ENCODE assay signal across 18 cellular contexts in the genomic region with DNA sequence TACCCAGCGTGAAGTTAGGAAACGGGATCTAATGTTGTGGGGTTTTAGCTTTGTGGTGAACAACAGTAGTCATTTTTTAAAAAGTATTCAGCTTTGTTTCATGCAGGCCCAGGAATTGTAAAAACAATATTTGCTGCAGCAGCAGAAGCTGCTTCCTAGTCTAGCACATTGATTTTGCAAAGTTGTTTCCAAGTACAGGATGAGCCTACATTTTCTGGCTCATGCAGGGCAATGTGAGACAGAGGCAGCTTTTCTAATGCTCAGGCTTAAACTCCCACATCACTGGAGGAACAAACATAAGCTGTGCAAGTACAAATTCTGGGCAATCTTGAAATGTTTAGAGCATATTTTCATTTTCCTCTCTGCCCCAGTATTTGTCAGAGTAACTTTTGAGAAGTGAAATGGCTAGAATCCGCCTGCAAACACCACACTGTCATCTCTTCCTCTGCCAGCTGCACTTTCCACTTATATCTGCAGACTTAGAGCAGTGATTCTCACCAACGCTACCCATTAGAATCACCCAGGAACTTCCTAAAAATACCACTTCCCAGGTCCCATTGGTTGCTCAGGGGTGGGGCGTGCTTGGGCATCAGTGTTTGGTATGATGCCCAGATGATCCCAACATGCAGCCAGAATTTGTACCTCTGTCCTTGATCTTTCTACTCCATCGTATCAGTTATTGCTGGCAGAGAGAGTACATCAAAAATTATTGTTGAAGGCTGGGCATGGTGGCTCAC.
"Had no signal": no experiment of that assay in that cellular context is flagged by ENCODE, and none has a peak within 500 bp of the region (broad histone marks: within the 10 kb centered on the region; RNA-seq: fewer than 3 reads in every experiment).

No MANE protein-coding gene starts in this region.

- H3K27ac ChIP-seq: lower lobe of right lung, neural progenitor cell, psoas muscle, stomach, vagina had no signal

- H3K9ac ChIP-seq: neural progenitor cell had no signal

- H2AFZ ChIP-seq: neural progenitor cell had no signal

- H3K9me3 Mint-ChIP-seq: immature natural killer cell; natural killer cell treated with Interleukin-12 subunit alpha and Interleukin-12 subunit beta and Interleukin-15 and Interleukin-18, amount 100 ng/mL, for 72 hours; neural progenitor cell had no signal

- DNase-seq: cortex of kidney; effector CD4-positive, alpha-beta T cell; immature natural killer cell; left ventricle myocardium superior; lower lobe of right lung; psoas muscle; right cardiac atrium; stimulated activated CD4-positive, alpha-beta T cell treated with anti-CD3 and anti-CD28 coated beads, Interleukin-12 subunit alpha, Interleukin-12 subunit beta, amount 100 ng/mL, for 4 hours; stimulated activated CD4-positive, alpha-beta T cell treated with anti-CD3 and anti-CD28 coated beads, Interleukin-1b, Interleukin-23, amount 100 ng/mL, for 48 hours; stimulated activated CD4-positive, alpha-beta T cell treated with anti-CD3 and anti-CD28 coated beads, Interleukin-4, amount 100 ng/mL, for 1 hour; stimulated activated CD8-positive, alpha-beta memory T cell treated with anti-CD3 and anti-CD28 coated beads, Interleukin-4, amount 100 ng/mL, for 48 hours; stimulated activated naive CD4-positive, alpha-beta T cell treated with Interleukin-2 at 50 U/mL for 16 hours; stomach; trophoblast cell had no signal

- ATAC-seq: left ventricle myocardium superior; lower lobe of right lung; natural killer cell treated with Interleukin-12 subunit alpha and Interleukin-12 subunit beta and Interleukin-15 and Interleukin-18, amount 100 ng/mL, for 72 hours; psoas muscle; right cardiac atrium had no signal

- H3K4me3 Mint-ChIP-seq: immature natural killer cell; natural killer cell treated with Interleukin-12 subunit alpha and Interleukin-12 subunit beta and Interleukin-15 and Interleukin-18, amount 100 ng/mL, for 72 hours; neural progenitor cell had no signal

- H3K27ac Mint-ChIP-seq: immature natural killer cell; natural killer cell treated with Interleukin-12 subunit alpha and Interleukin-12 subunit beta and Interleukin-15 and Interleukin-18, amount 100 ng/mL, for 72 hours; neural progenitor cell had no signal

- H3K9me3 ChIP-seq: lower lobe of right lung, psoas muscle, stomach, vagina had no signal

- H3K36me3 Mint-ChIP-seq: neural progenitor cell had no signal

- H3K27me3 ChIP-seq: neural progenitor cell, stomach, vagina had no signal

- H3K4me1 ChIP-seq: lower lobe of right lung, neural progenitor cell, stomach, vagina had no signal

- H3K4me3 ChIP-seq: lower lobe of right lung, neural progenitor cell, psoas muscle, smooth muscle cell, stomach, vagina had no signal

- H3K27me3 Mint-ChIP-seq: natural killer cell treated with Interleukin-12 subunit alpha and Interleukin-12 subunit beta and Interleukin-15 and Interleukin-18, amount 100 ng/mL, for 72 hours had no signal

- H3K4me1 Mint-ChIP-seq: immature natural killer cell, neural progenitor cell had no signal

- H3K4me2 ChIP-seq: neural progenitor cell, smooth muscle cell had no signal
